Comparison of ENCODE assay signal across 19 cellular contexts in the genomic region with DNA sequence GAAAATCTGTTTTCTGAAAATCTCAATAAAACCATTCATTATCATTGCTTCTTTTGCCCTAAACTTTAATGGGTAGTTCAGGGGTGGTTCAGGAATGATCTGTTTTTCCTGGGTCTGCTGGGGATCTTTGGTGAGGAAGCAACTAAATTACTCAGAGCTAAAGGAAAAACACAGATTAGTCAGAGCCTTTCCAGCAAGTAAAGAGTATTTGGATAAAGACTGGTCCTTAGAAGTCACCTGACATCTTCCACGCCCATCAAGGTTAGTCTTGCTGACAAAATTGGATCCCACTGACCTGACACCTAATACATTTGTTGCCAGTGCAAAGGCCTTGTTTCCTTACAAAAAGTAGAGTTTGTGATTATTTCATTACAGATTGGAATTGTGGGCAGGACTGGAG.
"Had no signal": no experiment of that assay in that cellular context is flagged by ENCODE, and none has a peak within 500 bp of the region (broad histone marks: within the 10 kb centered on the region; RNA-seq: fewer than 3 reads in every experiment).

No MANE protein-coding gene starts in this region.

- H3K4me3 ChIP-seq: heart left ventricle, left lung had no signal

- FAIRE-seq: urothelium cell line had no signal

- DNase-seq: activated CD4-positive, alpha-beta T cell treated with anti-CD3 and anti-CD28 coated beads for 36 hours; activated CD8-positive, alpha-beta memory T cell treated with anti-CD3 and anti-CD28 coated beads, Interleukin-2, amount 50 U/mL, for 48 hours; activated CD8-positive, alpha-beta T cell treated with anti-CD3 and anti-CD28 coated beads for 36 hours; activated naive CD4-positive, alpha-beta T cell; aorta; caudate nucleus; cortex of kidney; effector memory CD8-positive, alpha-beta T cell; foreskin melanocyte; heart left ventricle; islet precursor cell; left lung; nephron progenitor cell; stimulated activated CD4-positive, alpha-beta T cell treated with anti-CD3 and anti-CD28 coated beads, Interleukin-15, amount 100 ng/mL, for 24 hours; T-helper 1 cell; WERI-Rb-1 had no signal

- H3K9me3 Mint-ChIP-seq: activated CD8-positive, alpha-beta T cell treated with anti-CD3 and anti-CD28 coated beads for 36 hours; activated T-helper 1 cell treated with anti-CD3 and anti-CD28 coated beads, Interleukin-12 subunit alpha, Interleukin-12 subunit beta, Interleukin-2, Interleukin-4 antibody, amounts not matched to agents 30 ng/mL and 10 ng/mL and 1 ng/mL, durations not matched to agents 14 hours and 24 hours and 36 hours; effector memory CD8-positive, alpha-beta T cell; memory B cell; nephron progenitor cell had no signal

- H3K27ac Mint-ChIP-seq: activated CD4-positive, alpha-beta T cell treated with anti-CD3 and anti-CD28 coated beads for 36 hours; activated CD8-positive, alpha-beta T cell treated with anti-CD3 and anti-CD28 coated beads for 36 hours; activated T-helper 1 cell treated with anti-CD3 and anti-CD28 coated beads, Interleukin-12 subunit alpha, Interleukin-12 subunit beta, Interleukin-2, Interleukin-4 antibody, amounts not matched to agents 30 ng/mL and 10 ng/mL and 1 ng/mL, durations not matched to agents 14 hours and 24 hours and 36 hours; effector memory CD8-positive, alpha-beta T cell; memory B cell; nephron progenitor cell had no signal

- H3K27ac ChIP-seq: heart left ventricle, left lung, WERI-Rb-1 had no signal

- H3K36me3 Mint-ChIP-seq: memory B cell had no signal

- H3K9me3 ChIP-seq: heart left ventricle, left lung had no signal

- H3K36me3 ChIP-seq: heart left ventricle, left lung, WERI-Rb-1 had no signal

- H3K4me1 Mint-ChIP-seq: activated CD4-positive, alpha-beta T cell treated with anti-CD3 and anti-CD28 coated beads for 36 hours; memory B cell; nephron progenitor cell had no signal

- ATAC-seq: activated CD4-positive, alpha-beta T cell treated with anti-CD3 and anti-CD28 coated beads for 36 hours; activated CD8-positive, alpha-beta T cell treated with anti-CD3 and anti-CD28 coated beads for 36 hours; effector memory CD8-positive, alpha-beta T cell; heart left ventricle; left lung had no signal

- H3K4me1 ChIP-seq: heart left ventricle, left lung had no signal

- H3K4me3 Mint-ChIP-seq: activated CD4-positive, alpha-beta T cell treated with anti-CD3 and anti-CD28 coated beads for 36 hours; activated CD8-positive, alpha-beta T cell treated with anti-CD3 and anti-CD28 coated beads for 36 hours; activated T-helper 1 cell treated with anti-CD3 and anti-CD28 coated beads, Interleukin-12 subunit alpha, Interleukin-12 subunit beta, Interleukin-2, Interleukin-4 antibody, amounts not matched to agents 30 ng/mL and 10 ng/mL and 1 ng/mL, durations not matched to agents 14 hours and 24 hours and 36 hours; effector memory CD8-positive, alpha-beta T cell; memory B cell; nephron progenitor cell had no signal
